Comparison of ENCODE assay signal across 10 cellular contexts in the genomic region with DNA sequence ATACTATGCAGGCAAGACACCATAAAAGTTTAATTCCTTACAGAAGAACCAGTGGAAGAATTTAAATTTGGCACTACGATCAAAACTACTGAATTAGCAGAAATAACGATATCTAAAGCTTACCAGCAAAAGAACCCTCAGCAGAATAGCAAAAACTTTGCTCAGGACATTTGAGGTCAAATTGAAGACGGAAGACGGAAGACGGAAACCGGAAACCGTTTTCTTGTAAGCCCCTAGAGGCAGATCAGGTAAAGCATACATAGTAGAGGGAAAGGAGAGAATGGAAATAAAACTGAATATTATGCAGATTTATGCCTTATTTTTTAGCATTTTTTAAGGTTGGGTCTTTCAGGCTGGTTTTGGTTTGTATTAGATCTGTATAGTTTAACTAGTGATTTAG. TPM values are rescaled to one million over a fixed set of nuclear protein-coding genes. Genes with fewer than 3 reads are reported as not detected.
DNase-seq lines count a peak whose midpoint lies in the region; TF ChIP-seq lines count a peak whose summit lies in the region.
"Not testable (repeated sequence)": the region's sequence is repeated elsewhere in the genome, so short reads cannot be mapped to it uniquely, and the experiment has no call there.
"Had no signal": no experiment of that assay in that cellular context is flagged by ENCODE, and none has a peak within 500 bp of the region (broad histone marks: within the 10 kb centered on the region; RNA-seq: fewer than 3 reads in every experiment).

No MANE protein-coding gene starts in this region.

- not testable (repeated sequence) for H3K36me3 Mint-ChIP-seq in nephron (ENCODE audit: low read depth); type B pancreatic cell

- not testable (repeated sequence) for H3K4me1 Mint-ChIP-seq in nephron; type B pancreatic cell (ENCODE audit: unreplicated experiment)

- H3K9me3 ChIP-seq in HEK293 (ENCODE audit: control insufficient read depth, insufficient read depth, low read depth, low read length), result not testable (repeated sequence)

- H3K27ac ChIP-seq in HEK293 (ENCODE audit: extremely low read depth, low read depth, low read length), result not testable (repeated sequence)

- peak overlapping the region in 2 of 3 experiments; percentile 34 to 59 for H3K4me3 Mint-ChIP-seq in nephron
- not testable (repeated sequence) for H3K4me3 Mint-ChIP-seq in type B pancreatic cell

- DNase-seq in DMS53 (lab: John Stamatoyannopoulos, UW), result peak; percentile 0
- peak; percentile 2 to 11 for DNase-seq in NCI-H524 (lab: John Stamatoyannopoulos, UW)
- DNase-seq in RPMI8226, result peak; percentile 36
- peak; percentile 1 for DNase-seq in choroid plexus epithelial cell (ENCODE audit: low read depth)
- not testable (repeated sequence) for DNase-seq in type B pancreatic cell (ENCODE audit: extremely low spot score, unreplicated experiment)

- CTCF ChIA-PET in HEK293 (lab: Yijun Ruan, JAX), result not testable (repeated sequence)

- H3K36me3 ChIP-seq in HEK293 (ENCODE audit: control insufficient read depth in 2 of 2, insufficient read depth in 1 of 2, low read length in 2 of 2), result not testable (repeated sequence)

- H3K4me3 ChIP-seq in HEK293 (ENCODE audit: low read depth, low read length); choroid plexus epithelial cell (ENCODE audit: low read depth, low read length): not testable (repeated sequence)

- not testable (repeated sequence) for H3K9me3 Mint-ChIP-seq in nephron, type B pancreatic cell

- POLR2A ChIA-PET in HEK293 (lab: Yijun Ruan, JAX), result not testable (repeated sequence)

- H3K27me3 Mint-ChIP-seq in nephron (ENCODE audit: low read depth), result peaks cover 99% of the 10 kb centered on the region
- H3K27me3 Mint-ChIP-seq in type B pancreatic cell, result peaks cover 81% of the 10 kb centered on the region

- H3K27ac Mint-ChIP-seq in nephron, type B pancreatic cell: not testable (repeated sequence)

- H3K4me1 ChIP-seq in HEK293 (ENCODE audit: control insufficient read depth, insufficient read depth, low read length), result not testable (repeated sequence)

- TF ChIP-seq CTCF in HEK293 (tag by site-specific recombination; IDR thresholded peaks at IDR 0.05); choroid plexus epithelial cell (conservative IDR thresholded peaks at IDR 0.05; ENCODE audit: low read depth, low read length): not testable (repeated sequence)
- TF ChIP-seq CTCF in nephron (IDR thresholded peaks at IDR 0.05; ENCODE audit: unreplicated experiment in 3 of 3) (peak in 1 of 3 experiments; percentile 9), type B pancreatic cell (conservative IDR thresholded peaks at IDR 0.05) (peak; percentile 43)

TF ChIP-seq in HEK293, 187 proteins besides CTCF, POLR2A, EP300 and RAD21:
- TF ChIP-seq ZNF518A (tag by site-specific recombination; conservative IDR thresholded peaks at IDR 0.05; ENCODE audit: low read depth), result peak; percentile 67
TF ChIP-seq in HEK293: peak in this region for 1; not testable (repeated sequence) for 186.

RNA-seq across cellular contexts. Expression of gene RAB6C, which starts 2.2 kb away (rescaled TPM):
- 0.29 and 0.50 TPM in 2 replicates for total RNA-seq in type B pancreatic cell (ENCODE audit: low replicate concordance)
- total RNA-seq: CD8-positive, alpha-beta T cell; GM12878; H4 had no signal
